ENCODE assay signal across 8 cellular contexts in genomic region chr9:136728080-136728547, GRCh38. TPM values are rescaled to one million over a fixed set of nuclear protein-coding genes. Genes with fewer than 3 reads are reported as not detected.
A peak's percentile ranks its signal among the peaks of the same experiment; 100 is the strongest.
DNase-seq lines count a peak whose midpoint lies in the region; ATAC-seq, FAIRE-seq and TF ChIP-seq lines count a peak whose summit lies in the region.

No MANE protein-coding gene starts in this region.

- peaks cover 65% of the 10 kb centered on the region for H4K20me1 ChIP-seq in astrocyte (ENCODE audit: insufficient read depth, low read length)

- H3K27ac ChIP-seq in astrocyte (ENCODE audit: low read depth, low read length) = peak overlapping the region; percentile 50

- peak overlapping the region; percentile 97 for H3K4me2 ChIP-seq in astrocyte (ENCODE audit: low read length)

- DNase-seq in NCI-H128 (lab: John Stamatoyannopoulos, UW; ENCODE audit: unreplicated experiment) = peak; percentile 56
- DNase-seq in T-helper 2 cell treated with Interferon-gamma antibody and Interleukin-4, amounts not matched to agents 5 μg/mL and 100 μg/mL, for 36 hours (ENCODE audit: low spot score) = peak; percentile 88
- DNase-seq in astrocyte (ENCODE audit: low read depth) = peak; percentile 72
- peak; percentile 58 to 80 for DNase-seq in hippocampal formation (lab: John Stamatoyannopoulos, UW)
- DNase-seq in retinal pigment epithelial cell (ENCODE audit: low read depth) = peak; percentile 34
- DNase-seq in OCI-M2 (lab: John Stamatoyannopoulos, UW; ENCODE audit: unreplicated experiment) = no peak

- no peaks in the 10 kb centered on the region for H3K27me3 Mint-ChIP-seq in T-helper 2 cell treated with Interferon-gamma antibody and Interleukin-4, amounts not matched to agents 5 μg/mL and 100 μg/mL, for 36 hours (ENCODE audit: low read depth)
- no peaks in the 10 kb centered on the region for H3K27me3 Mint-ChIP-seq in astrocyte (ENCODE audit: low read depth, unreplicated experiment)

- peaks cover 22% of the 10 kb centered on the region for H3K36me3 ChIP-seq in astrocyte (ENCODE audit: insufficient read depth, low read length)

- peak overlapping the region; percentile 91 for H3K4me3 ChIP-seq in astrocyte (ENCODE audit: insufficient read depth, low read depth, low read length)
- peak overlapping the region; percentile 97 for H3K4me3 ChIP-seq in retinal pigment epithelial cell (ENCODE audit: low read length)

- peak; percentile 56 for ATAC-seq in HG02623 (IDR thresholded peaks at IDR 0.05; ENCODE audit: unreplicated experiment)

- FAIRE-seq in astrocyte (lab: Jason Lieb, UNC) = no peak

- no peaks in the 10 kb centered on the region for H3K27me3 ChIP-seq in astrocyte (ENCODE audit: insufficient read depth, low read length)

- peak overlapping the region; percentile 90 for H3K9ac ChIP-seq in astrocyte (ENCODE audit: low read length)

- H3K4me1 ChIP-seq in astrocyte (ENCODE audit: insufficient read depth, low read length) = peaks cover 25% of the 10 kb centered on the region

- peaks cover 36% of the 10 kb centered on the region for H3K36me3 Mint-ChIP-seq in T-helper 2 cell treated with Interferon-gamma antibody and Interleukin-4, amounts not matched to agents 5 μg/mL and 100 μg/mL, for 36 hours (ENCODE audit: low read depth)
- peaks cover 5% of the 10 kb centered on the region for H3K36me3 Mint-ChIP-seq in astrocyte (ENCODE audit: low read depth, unreplicated experiment)

- H3K4me3 Mint-ChIP-seq in T-helper 2 cell treated with Interferon-gamma antibody and Interleukin-4, amounts not matched to agents 5 μg/mL and 100 μg/mL, for 36 hours = peak overlapping the region; percentile 97
- no peak overlapping the region for H3K4me3 Mint-ChIP-seq in astrocyte (ENCODE audit: unreplicated experiment)

- TF ChIP-seq CTCF in GM12872 (IDR thresholded peaks at IDR 0.05; ENCODE audit: insufficient read depth, low read depth, low read length) = peak; percentile 85
- peak; percentile 32 for TF ChIP-seq CTCF in astrocyte (IDR thresholded peaks at IDR 0.05; ENCODE audit: insufficient read depth, low read depth, low read length)
- TF ChIP-seq CTCF in retinal pigment epithelial cell (conservative IDR thresholded peaks at IDR 0.05; ENCODE audit: low read depth, low read length) = peak; percentile 66

- no peaks in the 10 kb centered on the region for H3K9me3 Mint-ChIP-seq in T-helper 2 cell treated with Interferon-gamma antibody and Interleukin-4, amounts not matched to agents 5 μg/mL and 100 μg/mL, for 36 hours
- H3K9me3 Mint-ChIP-seq in astrocyte (ENCODE audit: unreplicated experiment) = no peaks in the 10 kb centered on the region

- peaks cover 16% of the 10 kb centered on the region for H3K4me1 Mint-ChIP-seq in T-helper 2 cell treated with Interferon-gamma antibody and Interleukin-4, amounts not matched to agents 5 μg/mL and 100 μg/mL, for 36 hours (ENCODE audit: low read depth)
- H3K4me1 Mint-ChIP-seq in astrocyte (ENCODE audit: low read depth, unreplicated experiment) = peaks cover 15% of the 10 kb centered on the region

- H2AFZ ChIP-seq in astrocyte (ENCODE audit: low read depth, low read length) = peak overlapping the region; percentile 92

- peaks cover 79% of the 10 kb centered on the region for H3K79me2 ChIP-seq in astrocyte (ENCODE audit: insufficient read depth, low read length)

- H3K27ac Mint-ChIP-seq in T-helper 2 cell treated with Interferon-gamma antibody and Interleukin-4, amounts not matched to agents 5 μg/mL and 100 μg/mL, for 36 hours = no peak overlapping the region
- no peak overlapping the region for H3K27ac Mint-ChIP-seq in astrocyte (ENCODE audit: unreplicated experiment)

- H3K9me3 ChIP-seq in astrocyte (ENCODE audit: insufficient read depth, low read depth, low read length) = no peaks in the 10 kb centered on the region

RNA-seq across cellular contexts. Expression of gene LCN10, which starts 14.6 kb away (rescaled TPM):
- total RNA-seq in astrocyte = not detected in 2 replicates

RNA-seq across cellular contexts. Expression of gene DIPK1B, which starts 15.7 kb away (rescaled TPM):
- 22.4 and 23.2 TPM in 2 replicates for total RNA-seq in astrocyte

RNA-seq across cellular contexts. Expression of gene LCN6, which starts 20.2 kb away (rescaled TPM):
- total RNA-seq in astrocyte = not detected in 2 replicates

RNA-seq across cellular contexts. Expression of gene LCN8, which starts 29.9 kb away (rescaled TPM):
- total RNA-seq in astrocyte = not detected in 2 replicates

RNA-seq across cellular contexts. Expression of gene LCN15, which starts 36.2 kb away (rescaled TPM):
- total RNA-seq in astrocyte = not detected in 2 replicates

Comparison
In these comparisons a context has a peak if more than half of its experiments do, and no peak if none do; other contexts are left out.
1. CTCF ChIP-seq: peak in every context shown above with its lines; median percentile 85 in GM12872; 66 in retinal pigment epithelial cell; 32 in astrocyte.